In genomic region chr6:107491059-107491609, GRCh38 we compare ENCODE assay signal across 2 cellular contexts.
TF ChIP-seq lines count a peak whose summit lies in the region.

No MANE protein-coding gene starts in this region.

TF ChIP-seq in SK-N-SH treated with all-trans-retinoic acid at 6 μM for 48 hours, 23 proteins besides CTCF, POLR2A, EP300 and RAD21:
- TF ChIP-seq, protein P1, sequence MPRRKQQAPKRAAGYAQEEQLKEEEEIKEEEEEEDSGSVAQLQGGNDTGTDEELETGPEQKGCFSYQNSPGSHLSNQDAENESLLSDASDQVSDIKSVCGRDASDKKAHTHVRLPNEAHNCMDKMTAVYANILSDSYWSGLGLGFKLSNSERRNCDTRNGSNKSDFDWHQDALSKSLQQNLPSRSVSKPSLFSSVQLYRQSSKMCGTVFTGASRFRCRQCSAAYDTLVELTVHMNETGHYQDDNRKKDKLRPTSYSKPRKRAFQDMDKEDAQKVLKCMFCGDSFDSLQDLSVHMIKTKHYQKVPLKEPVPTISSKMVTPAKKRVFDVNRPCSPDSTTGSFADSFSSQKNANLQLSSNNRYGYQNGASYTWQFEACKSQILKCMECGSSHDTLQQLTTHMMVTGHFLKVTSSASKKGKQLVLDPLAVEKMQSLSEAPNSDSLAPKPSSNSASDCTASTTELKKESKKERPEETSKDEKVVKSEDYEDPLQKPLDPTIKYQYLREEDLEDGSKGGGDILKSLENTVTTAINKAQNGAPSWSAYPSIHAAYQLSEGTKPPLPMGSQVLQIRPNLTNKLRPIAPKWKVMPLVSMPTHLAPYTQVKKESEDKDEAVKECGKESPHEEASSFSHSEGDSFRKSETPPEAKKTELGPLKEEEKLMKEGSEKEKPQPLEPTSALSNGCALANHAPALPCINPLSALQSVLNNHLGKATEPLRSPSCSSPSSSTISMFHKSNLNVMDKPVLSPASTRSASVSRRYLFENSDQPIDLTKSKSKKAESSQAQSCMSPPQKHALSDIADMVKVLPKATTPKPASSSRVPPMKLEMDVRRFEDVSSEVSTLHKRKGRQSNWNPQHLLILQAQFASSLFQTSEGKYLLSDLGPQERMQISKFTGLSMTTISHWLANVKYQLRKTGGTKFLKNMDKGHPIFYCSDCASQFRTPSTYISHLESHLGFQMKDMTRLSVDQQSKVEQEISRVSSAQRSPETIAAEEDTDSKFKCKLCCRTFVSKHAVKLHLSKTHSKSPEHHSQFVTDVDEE (CRISPR knock-in tag; IDR thresholded peaks at IDR 0.05), result no peak
- no peak for TF ChIP-seq POU6F1 (CRISPR knock-in tag; IDR thresholded peaks at IDR 0.05; ENCODE audit: borderline replicate concordance, low read depth)
- TF ChIP-seq PATZ1 (CRISPR knock-in tag; IDR thresholded peaks at IDR 0.05; ENCODE audit: borderline replicate concordance), result no peak
- no peak for TF ChIP-seq CSDC2 (CRISPR knock-in tag; IDR thresholded peaks at IDR 0.05)
- TF ChIP-seq, protein P2, sequence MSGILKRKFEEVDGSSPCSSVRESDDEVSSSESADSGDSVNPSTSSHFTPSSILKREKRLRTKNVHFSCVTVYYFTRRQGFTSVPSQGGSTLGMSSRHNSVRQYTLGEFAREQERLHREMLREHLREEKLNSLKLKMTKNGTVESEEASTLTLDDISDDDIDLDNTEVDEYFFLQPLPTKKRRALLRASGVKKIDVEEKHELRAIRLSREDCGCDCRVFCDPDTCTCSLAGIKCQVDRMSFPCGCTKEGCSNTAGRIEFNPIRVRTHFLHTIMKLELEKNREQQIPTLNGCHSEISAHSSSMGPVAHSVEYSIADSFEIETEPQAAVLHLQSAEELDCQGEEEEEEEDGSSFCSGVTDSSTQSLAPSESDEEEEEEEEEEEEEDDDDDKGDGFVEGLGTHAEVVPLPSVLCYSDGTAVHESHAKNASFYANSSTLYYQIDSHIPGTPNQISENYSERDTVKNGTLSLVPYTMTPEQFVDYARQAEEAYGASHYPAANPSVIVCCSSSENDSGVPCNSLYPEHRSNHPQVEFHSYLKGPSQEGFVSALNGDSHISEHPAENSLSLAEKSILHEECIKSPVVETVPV (CRISPR knock-in tag; IDR thresholded peaks at IDR 0.05), result no peak
- no peak for TF ChIP-seq RARB (CRISPR knock-in tag; IDR thresholded peaks at IDR 0.05)
- no peak for TF ChIP-seq ESRRG (CRISPR knock-in tag; IDR thresholded peaks at IDR 0.05)
- TF ChIP-seq ISL1 (CRISPR knock-in tag; IDR thresholded peaks at IDR 0.05), result no peak
- TF ChIP-seq ZNF8 (CRISPR knock-in tag; IDR thresholded peaks at IDR 0.05), result no peak
- TF ChIP-seq PPARA (CRISPR knock-in tag; IDR thresholded peaks at IDR 0.05; ENCODE audit: borderline replicate concordance), result no peak
- no peak for TF ChIP-seq OSR1 (CRISPR knock-in tag; IDR thresholded peaks at IDR 0.05)
- TF ChIP-seq BACH2 (CRISPR knock-in tag; IDR thresholded peaks at IDR 0.05; ENCODE audit: borderline replicate concordance), result no peak
- TF ChIP-seq ZNF565 (CRISPR knock-in tag; conservative IDR thresholded peaks at IDR 0.05; ENCODE audit: low read depth), result no peak

TF ChIP-seq in H1, 55 proteins besides CTCF, POLR2A, EP300 and RAD21:
- no peak for TF ChIP-seq ZNF274 (IDR thresholded peaks at IDR 0.05; ENCODE audit: borderline replicate concordance, extremely low read depth, low read length)
- TF ChIP-seq TAF1 (IDR thresholded peaks at IDR 0.05; ENCODE audit: low read depth, low read length), result 0 out of 2 replicates have a peak, but pooled peaks have one; percentile 14
- TF ChIP-seq ASH2L (IDR thresholded peaks at IDR 0.05; ENCODE audit: low read length), result no peak
- TF ChIP-seq EGR1 (IDR thresholded peaks at IDR 0.05; ENCODE audit: borderline replicate concordance, low read depth, low read length), result peak; percentile 64; the same call in 1 of the 2 replicates
- peak in 1 of 2 experiments; percentile 47; a peak in 1 of 4 replicates for TF ChIP-seq SIN3A (conservative IDR thresholded peaks at IDR 0.05 in 1 of 2, IDR thresholded peaks at IDR 0.05 in 1 of 2; ENCODE audit: low read depth in 1 of 2, low read length in 2 of 2)
- TF ChIP-seq CEBPB (IDR thresholded peaks at IDR 0.05; ENCODE audit: low read depth, low read length), result peak; percentile 90
- TF ChIP-seq SUZ12 (IDR thresholded peaks at IDR 0.05; ENCODE audit: low read length), result peak; percentile 64
